ENCODE assay signal across 8 cellular contexts in genomic region chr4:78937837-78938236, GRCh38. TPM values are rescaled to one million over a fixed set of nuclear protein-coding genes. Genes with fewer than 3 reads are reported as not detected.
DNase-seq lines count a peak whose midpoint lies in the region.
"Had no signal": no experiment of that assay in that cellular context is flagged by ENCODE, and none has a peak within 500 bp of the region (broad histone marks: within the 10 kb centered on the region; RNA-seq: fewer than 3 reads in every experiment).

No MANE protein-coding gene starts in this region.

- peaks cover 1% of the 10 kb centered on the region for H3K36me3 ChIP-seq in neuron (ENCODE audit: insufficient read depth, low read length)

- DNase-seq in G401 (ENCODE audit: low spot score), result peak; percentile 53
- peak; percentile 36 for DNase-seq in NCI-H2227 treated with DMSO at 0.1 percent for 48 hours (lab: John Stamatoyannopoulos, UW)
- DNase-seq in dermis blood vessel endothelial cell, result peak; percentile 7
- no peak for DNase-seq in occipital lobe (lab: John Stamatoyannopoulos, UW)
- DNase-seq in GM19240 (ENCODE audit: insufficient read length, low spot score), result no peak
- DNase-seq in Kasumi-1 (lab: John Stamatoyannopoulos, UW), result no peak
- DNase-seq: activated CD4-positive, CD25-positive, alpha-beta regulatory T cell treated with anti-CD3 and anti-CD28 coated beads, Interleukin-2, amount 50 U/mL, for 72 hours had no signal

- H2AFZ ChIP-seq in neuron (ENCODE audit: low read depth, low read length), result no peak overlapping the region

- no peaks in the 10 kb centered on the region for H3K9me3 ChIP-seq in neuron (ENCODE audit: low read length)

- peaks cover 18% of the 10 kb centered on the region for H3K4me1 ChIP-seq in neuron (ENCODE audit: insufficient read depth, low read length)

- in situ Hi-C loops in G401 (cut with HindIII; ENCODE audit: low sequenced_read_pairs), result no loop called here

- H3K27me3 ChIP-seq in neuron (ENCODE audit: insufficient read depth, low read length), result no peaks in the 10 kb centered on the region

- peak overlapping the region; percentile 77 for H3K4me3 ChIP-seq in neuron (ENCODE audit: low read length)

RNA-seq across cellular contexts. Expression of gene PAQR3, which starts 1.4 kb away (rescaled TPM):
- total RNA-seq in G401 (2014; rRNA removed; shearing (Covaris generic)), result 10.0 and 22.0 TPM in 2 replicates
- total RNA-seq in dermis blood vessel endothelial cell (12.4 and 19.8 TPM in 2 replicates), occipital lobe (51.8 TPM)

Comparison
In these comparisons a context has a peak if more than half of its experiments do, and no peak if none do; other contexts are left out.
1. DNase-seq: peak in G401 (single experiment), NCI-H2227 treated with DMSO at 0.1 percent for 48 hours (single experiment) and dermis blood vessel endothelial cell (single experiment); none in occipital lobe (single experiment), GM19240 (single experiment) and Kasumi-1 (0 of 2).